Comparison of ENCODE assay signal across 9 cellular contexts in the genomic region with DNA sequence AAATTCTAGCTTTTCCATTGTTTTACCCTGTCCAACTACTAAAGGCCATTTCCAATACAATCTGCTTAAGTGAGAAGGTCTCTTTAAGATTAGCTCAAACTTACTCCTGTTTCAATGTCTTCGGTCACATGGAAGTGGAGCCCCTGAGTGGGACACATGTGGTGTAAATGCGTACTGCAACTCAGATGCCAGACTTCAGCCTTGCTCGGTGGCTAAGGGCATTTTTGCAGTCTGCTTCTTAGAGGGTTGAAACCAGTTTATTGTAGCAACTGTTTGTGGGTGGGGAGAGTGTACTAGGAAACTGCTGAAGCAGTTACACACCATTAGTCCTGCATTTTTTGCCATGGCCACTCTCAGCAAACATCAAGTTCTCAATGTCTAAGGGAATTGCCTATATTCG.
DNase-seq lines count a peak whose midpoint lies in the region; ATAC-seq and TF ChIP-seq lines count a peak whose summit lies in the region.
"Had no signal": no experiment of that assay in that cellular context is flagged by ENCODE, and none has a peak within 500 bp of the region (broad histone marks: within the 10 kb centered on the region; RNA-seq: fewer than 3 reads in every experiment).

No MANE protein-coding gene starts in this region.

- ATAC-seq in HG02981 (IDR thresholded peaks at IDR 0.05; ENCODE audit: unreplicated experiment) = no peak
- ATAC-seq in GM21447 (IDR thresholded peaks at IDR 0.05; ENCODE audit: unreplicated experiment) = no peak
- no peak for ATAC-seq in mucosa of descending colon
- ATAC-seq: lower lobe of right lung had no signal

- H3K4me3 ChIP-seq in kidney epithelial cell (ENCODE audit: low read depth, low read length) (no peak overlapping the region), mucosa of descending colon (no peak overlapping the region)
- H3K4me3 ChIP-seq: lower lobe of right lung had no signal

- H3K27me3 Mint-ChIP-seq in Calu3 (ENCODE audit: unreplicated experiment) (no peaks in the 10 kb centered on the region), HFFc6 (ENCODE audit: insufficient read depth) (no peaks in the 10 kb centered on the region)

- BruUV-seq in Calu3 (replicated peaks; lab: Mats Ljungman, UMichigan) = no TSS peak

- H3K4me3 Mint-ChIP-seq in Calu3 (ENCODE audit: low read depth, unreplicated experiment) (no peak overlapping the region), HFFc6 (no peak overlapping the region)

- H3K27ac Mint-ChIP-seq in Calu3 (ENCODE audit: unreplicated experiment) (no peak overlapping the region), HFFc6 (no peak overlapping the region)

- CTCF ChIA-PET in Calu3 (lab: Charles Lee) = interaction anchor here (2.0 kb wide), 1 partner anchor 8 kb away, joined by 8 read pairs; no protein-coding TSS in a partner anchor

- H3K4me1 ChIP-seq in mucosa of descending colon (ENCODE audit: low read depth) = peaks cover 6% of the 10 kb centered on the region

- H3K36me3 Mint-ChIP-seq in Calu3 (ENCODE audit: insufficient read depth, unreplicated experiment) (no peaks in the 10 kb centered on the region), HFFc6 (ENCODE audit: low read depth) (peaks cover 4% of the 10 kb centered on the region)

- peak; percentile 27 for DNase-seq in Calu3
- no peak for DNase-seq in HFFc6
- peak; percentile 53 for DNase-seq in kidney epithelial cell (ENCODE audit: low read depth)
- no peak for DNase-seq in amniotic stem cell (lab: John Stamatoyannopoulos, UW)
- no peak for DNase-seq in mucosa of descending colon
- DNase-seq: lower lobe of right lung had no signal

- H3K27ac ChIP-seq in VCaP = peak overlapping the region; percentile 39; the same call in 1 of the 2 replicates
- H3K27ac ChIP-seq: lower lobe of right lung had no signal

- no peaks in the 10 kb centered on the region for H3K9me3 ChIP-seq in mucosa of descending colon
- H3K9me3 ChIP-seq: lower lobe of right lung had no signal

- H3K36me3 ChIP-seq in kidney epithelial cell (ENCODE audit: control insufficient read depth, insufficient read depth, low read length) = no peaks in the 10 kb centered on the region
- H3K36me3 ChIP-seq in mucosa of descending colon (ENCODE audit: low read depth) = no peaks in the 10 kb centered on the region
- H3K36me3 ChIP-seq: lower lobe of right lung had no signal

- no peaks in the 10 kb centered on the region for H3K27me3 ChIP-seq in kidney epithelial cell (ENCODE audit: control insufficient read depth, insufficient read depth, low read length)

- H3K4me1 Mint-ChIP-seq in Calu3 (ENCODE audit: low read depth, unreplicated experiment) (peaks cover 37% of the 10 kb centered on the region), HFFc6 (ENCODE audit: low read depth) (peaks cover 52% of the 10 kb centered on the region)

- H3K9me3 Mint-ChIP-seq in Calu3 (ENCODE audit: low read depth, unreplicated experiment) (no peaks in the 10 kb centered on the region), HFFc6 (no peaks in the 10 kb centered on the region)

- intact Hi-C loops in Calu3 (cut with micrococcal nuclease; ENCODE audit: unreplicated experiment) (loop anchor here (5.0 kb wide), 4 partner anchors 38 to 187 kb away; no protein-coding TSS in a partner anchor), mucosa of descending colon (cut with DNase I, micrococcal nuclease) (no loop called here)

- TF ChIP-seq CTCF in Calu3 (IDR thresholded peaks at IDR 0.05; ENCODE audit: unreplicated experiment) (peak; percentile 30), HFFc6 (IDR thresholded peaks at IDR 0.05) (peak; percentile 63), VCaP (conservative IDR thresholded peaks at IDR 0.05) (0 out of 2 replicates have a peak, but pooled peaks have one; percentile 11), kidney epithelial cell (IDR thresholded peaks at IDR 0.05; ENCODE audit: insufficient read depth, low read length, poor library complexity, severe bottlenecking) (peak; percentile 35), mucosa of descending colon (IDR thresholded peaks at IDR 0.05) (no peak)

Comparison
In these comparisons a context has a peak if more than half of its experiments do, and no peak if none do; other contexts are left out.
1. DNase-seq: peak in Calu3 (single experiment) and kidney epithelial cell (single experiment); none in HFFc6 (single experiment), amniotic stem cell (single experiment) and mucosa of descending colon (0 of 3).